ENCODE assay signal across 21 cellular contexts in the genomic region with DNA sequence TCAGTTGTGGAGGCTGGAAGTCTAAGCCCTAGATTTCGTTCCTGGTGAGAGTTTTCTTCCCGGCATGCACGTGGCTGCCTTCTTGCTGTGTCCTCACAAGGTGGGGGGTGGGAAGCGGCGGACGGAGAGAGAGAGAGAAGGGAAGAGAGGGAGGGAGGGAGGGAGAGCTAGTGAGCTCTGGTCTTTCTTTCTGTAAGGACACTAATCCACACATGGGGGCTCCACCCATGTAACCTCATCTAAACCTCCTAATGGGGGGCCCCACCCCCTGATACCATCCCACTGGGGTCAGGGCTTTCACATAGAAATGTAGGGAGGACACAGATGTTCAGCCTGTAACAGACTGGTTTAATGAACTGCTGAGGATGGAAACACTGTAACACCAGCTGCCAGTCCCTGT. TPM values are rescaled to one million over a fixed set of nuclear protein-coding genes. Genes with fewer than 3 reads are reported as not detected.
DNase-seq lines count a peak whose midpoint lies in the region; ATAC-seq and TF ChIP-seq lines count a peak whose summit lies in the region.
"Had no signal": no experiment of that assay in that cellular context is flagged by ENCODE, and none has a peak within 500 bp of the region (broad histone marks: within the 10 kb centered on the region; RNA-seq: fewer than 3 reads in every experiment).

No MANE protein-coding gene starts in this region.

- no peak overlapping the region for H3K4me3 ChIP-seq in DND-41 (ENCODE audit: low read depth in 1 of 2, low read length in 2 of 2)
- H3K4me3 ChIP-seq in ovary, result no peak overlapping the region
- H3K4me3 ChIP-seq: tibial artery had no signal

- H3K27ac Mint-ChIP-seq in glutamatergic neuron (ENCODE audit: unreplicated experiment) (peak overlapping the region; percentile 45), osteocyte (ENCODE audit: unreplicated experiment) (peak overlapping the region; percentile 67)
- H3K27ac Mint-ChIP-seq: activated CD4-positive, alpha-beta T cell treated with anti-CD3 and anti-CD28 coated beads for 36 hours; activated CD8-positive, alpha-beta memory T cell treated with anti-CD3 and anti-CD28 coated beads, Interleukin-2, amount 10 ng/mL, durations not matched to agents 7 days and 5 days; activated T-helper 17 cell treated with anti-CD3 and anti-CD28 coated beads, Interleukin-2, amount 50 U/mL, for 72 hours; CD4-positive, alpha-beta memory T cell; natural killer cell treated with Interleukin-12 subunit alpha and Interleukin-12 subunit beta and Interleukin-15 and Interleukin-18, amount 100 ng/mL, for 72 hours had no signal

- no peaks in the 10 kb centered on the region for H3K9me3 ChIP-seq in DND-41 (ENCODE audit: insufficient read depth, low read length, severe bottlenecking)
- no peaks in the 10 kb centered on the region for H3K9me3 ChIP-seq in ovary
- H3K9me3 ChIP-seq: tibial artery had no signal

- no peak for TF ChIP-seq POLR2A in ovary (IDR thresholded peaks at IDR 0.05)

- WGBS in ovary, 3 donors, result 57 to 60% (median 58%) methylated on average over 6 of the region's 6 CpGs

- H3K4me3 Mint-ChIP-seq in glutamatergic neuron (ENCODE audit: unreplicated experiment) (peak overlapping the region; percentile 50), osteocyte (ENCODE audit: unreplicated experiment) (no peak overlapping the region)
- H3K4me3 Mint-ChIP-seq: activated CD4-positive, alpha-beta T cell treated with anti-CD3 and anti-CD28 coated beads for 36 hours; activated CD8-positive, alpha-beta memory T cell treated with anti-CD3 and anti-CD28 coated beads, Interleukin-2, amount 10 ng/mL, durations not matched to agents 7 days and 5 days; activated T-helper 17 cell treated with anti-CD3 and anti-CD28 coated beads, Interleukin-2, amount 50 U/mL, for 72 hours; CD4-positive, alpha-beta memory T cell; natural killer cell treated with Interleukin-12 subunit alpha and Interleukin-12 subunit beta and Interleukin-15 and Interleukin-18, amount 100 ng/mL, for 72 hours; stimulated activated naive B cell treated with anti-CD40 and anti-IgM and Interleukin-4, amounts not matched to agents 10 μg/mL and 1 μg/mL and 100 μg/mL, for 72 hours had no signal

- H3K9me3 Mint-ChIP-seq in glutamatergic neuron (ENCODE audit: unreplicated experiment), result peaks cover 7% of the 10 kb centered on the region
- no peaks in the 10 kb centered on the region for H3K9me3 Mint-ChIP-seq in osteocyte (ENCODE audit: unreplicated experiment)
- H3K9me3 Mint-ChIP-seq: activated T-helper 17 cell treated with anti-CD3 and anti-CD28 coated beads, Interleukin-2, amount 50 U/mL, for 72 hours; natural killer cell treated with Interleukin-12 subunit alpha and Interleukin-12 subunit beta and Interleukin-15 and Interleukin-18, amount 100 ng/mL, for 72 hours; stimulated activated naive B cell treated with anti-CD40 and anti-IgM and Interleukin-4, amounts not matched to agents 10 μg/mL and 1 μg/mL and 100 μg/mL, for 72 hours had no signal

- H4K20me1 ChIP-seq in DND-41 (ENCODE audit: insufficient read depth, low read length), result no peaks in the 10 kb centered on the region

- peak overlapping the region; percentile 76 for H3K27ac ChIP-seq in DND-41 (ENCODE audit: low read length)
- no peak overlapping the region for H3K27ac ChIP-seq in ovary
- H3K27ac ChIP-seq: brain microvascular endothelial cell had no signal

- H3K4me2 ChIP-seq in DND-41 (ENCODE audit: insufficient read depth, low read length), result no peak overlapping the region

- H3K79me2 ChIP-seq in DND-41 (ENCODE audit: insufficient read depth, low read length), result no peaks in the 10 kb centered on the region

- peak overlapping the region; percentile 22; the same call in 1 of the 2 replicates for H3K9ac ChIP-seq in DND-41 (ENCODE audit: low read depth, low read length)

- H3K4me1 ChIP-seq in DND-41 (ENCODE audit: insufficient read depth, low read length) (peaks cover 22% of the 10 kb centered on the region), ovary (ENCODE audit: insufficient read depth) (no peaks in the 10 kb centered on the region)

- ATAC-seq in DND-41 (ENCODE audit: insufficient read depth, low read depth), result peak; percentile 44
- ATAC-seq in HG03439 (IDR thresholded peaks at IDR 0.05; ENCODE audit: unreplicated experiment), result no peak
- ATAC-seq: activated CD4-positive, alpha-beta T cell treated with anti-CD3 and anti-CD28 coated beads for 36 hours; activated CD8-positive, alpha-beta memory T cell treated with anti-CD3 and anti-CD28 coated beads, Interleukin-2, amount 10 ng/mL, durations not matched to agents 7 days and 5 days; activated T-helper 17 cell treated with anti-CD3 and anti-CD28 coated beads, Interleukin-2, amount 50 U/mL, for 72 hours; natural killer cell treated with Interleukin-12 subunit alpha and Interleukin-12 subunit beta and Interleukin-15 and Interleukin-18, amount 100 ng/mL, for 72 hours had no signal

- H3K27me3 ChIP-seq in DND-41 (ENCODE audit: insufficient read depth, low read length, poor library complexity) (no peaks in the 10 kb centered on the region), ovary (no peaks in the 10 kb centered on the region)
- H3K27me3 ChIP-seq: brain microvascular endothelial cell had no signal

- H3K27me3 Mint-ChIP-seq in glutamatergic neuron (ENCODE audit: unreplicated experiment), result peaks cover 7% of the 10 kb centered on the region
- H3K27me3 Mint-ChIP-seq in osteocyte (ENCODE audit: unreplicated experiment), result no peaks in the 10 kb centered on the region

- peaks cover 8% of the 10 kb centered on the region for H3K4me1 Mint-ChIP-seq in glutamatergic neuron (ENCODE audit: low read depth, unreplicated experiment)
- peaks cover 62% of the 10 kb centered on the region for H3K4me1 Mint-ChIP-seq in osteocyte (ENCODE audit: unreplicated experiment)
- H3K4me1 Mint-ChIP-seq: activated CD4-positive, alpha-beta T cell treated with anti-CD3 and anti-CD28 coated beads for 36 hours; activated CD8-positive, alpha-beta memory T cell treated with anti-CD3 and anti-CD28 coated beads, Interleukin-2, amount 10 ng/mL, durations not matched to agents 7 days and 5 days; activated T-helper 17 cell treated with anti-CD3 and anti-CD28 coated beads, Interleukin-2, amount 50 U/mL, for 72 hours; CD4-positive, alpha-beta memory T cell had no signal

- TF ChIP-seq CTCF in DND-41 (IDR thresholded peaks at IDR 0.05; ENCODE audit: borderline replicate concordance, extremely low read depth, low read length, poor library complexity, severe bottlenecking) (no peak), glutamatergic neuron (IDR thresholded peaks at IDR 0.05; ENCODE audit: partially characterized antibody, unreplicated experiment) (no peak), osteocyte (IDR thresholded peaks at IDR 0.05) (no peak), ovary (IDR thresholded peaks at IDR 0.05) (no peak)

- TF ChIP-seq EP300 in ovary (IDR thresholded peaks at IDR 0.05), result no peak

- H2AFZ ChIP-seq in DND-41 (ENCODE audit: low read depth, low read length), result peak overlapping the region; percentile 36; the same call in 1 of the 2 replicates

- H3K36me3 ChIP-seq in DND-41 (ENCODE audit: insufficient read depth, low read length), result no peaks in the 10 kb centered on the region
- no peaks in the 10 kb centered on the region for H3K36me3 ChIP-seq in ovary
- H3K36me3 ChIP-seq: brain microvascular endothelial cell, tibial artery had no signal

- DNase-seq in DND-41 (peak; percentile 36), RPMI8226 (peak; percentile 25), glutamatergic neuron (no peak), osteocyte (ENCODE audit: extremely low spot score, unreplicated experiment) (no peak), amniotic stem cell (lab: John Stamatoyannopoulos, UW) (no peak), ovary (no peak), A172 (ENCODE audit: low spot score) (no peak)
- DNase-seq: activated CD4-positive, alpha-beta T cell treated with anti-CD3 and anti-CD28 coated beads for 36 hours; activated CD8-positive, alpha-beta memory T cell treated with anti-CD3 and anti-CD28 coated beads, Interleukin-2, amount 10 ng/mL, durations not matched to agents 7 days and 5 days; brain microvascular endothelial cell; CD4-positive, alpha-beta memory T cell; DMS79; H7; NCI-H1105; stimulated activated CD4-positive, alpha-beta T cell treated with anti-CD3 and anti-CD28 coated beads, Interleukin-1b, Interleukin-23, amount 100 ng/mL, for 48 hours; stimulated activated naive B cell treated with anti-CD40 and anti-IgM and Interleukin-4, amounts not matched to agents 10 μg/mL and 1 μg/mL and 100 μg/mL, for 72 hours; tibial artery had no signal

- intact Hi-C loops in ovary (cut with DNase I), result no loop called here

- H3K36me3 Mint-ChIP-seq in glutamatergic neuron (ENCODE audit: unreplicated experiment) (no peaks in the 10 kb centered on the region), osteocyte (ENCODE audit: unreplicated experiment) (no peaks in the 10 kb centered on the region)
- H3K36me3 Mint-ChIP-seq: activated CD8-positive, alpha-beta memory T cell treated with anti-CD3 and anti-CD28 coated beads, Interleukin-2, amount 10 ng/mL, durations not matched to agents 7 days and 5 days; CD4-positive, alpha-beta memory T cell; natural killer cell treated with Interleukin-12 subunit alpha and Interleukin-12 subunit beta and Interleukin-15 and Interleukin-18, amount 100 ng/mL, for 72 hours; stimulated activated naive B cell treated with anti-CD40 and anti-IgM and Interleukin-4, amounts not matched to agents 10 μg/mL and 1 μg/mL and 100 μg/mL, for 72 hours had no signal

RNA-seq across cellular contexts. Expression of gene FBLN2, which starts 7.3 kb away (rescaled TPM):
- total RNA-seq in glutamatergic neuron (ENCODE audit: unreplicated experiment) (2.1 TPM), osteocyte (215 and 251 TPM in 2 replicates), ovary (10 to 100 TPM in 2 of 7 donors, 1 to 10 TPM in 5; 4.0 to 18.2 (median 7.3) TPM)
- polyA plus RNA-seq in ovary, result 10 to 100 TPM in 1 of 2 donors, 1 to 10 TPM in 1; 8.6 to 10.8 TPM
- 0.07 and 0.41 TPM in 2 replicates for total RNA-seq in A172 (2014; rRNA removed; shearing (Covaris generic))
- total RNA-seq: CD4-positive, alpha-beta memory T cell; natural killer cell treated with Interleukin-12 subunit alpha and Interleukin-12 subunit beta and Interleukin-15 and Interleukin-18, amount 100 ng/mL, for 72 hours; NCI-H460 had no signal
- polyA plus RNA-seq: CD4-positive, alpha-beta memory T cell had no signal

Comparison
In these comparisons a context has a peak if more than half of its experiments do, and no peak if none do; other contexts are left out.
1. DNase-seq: peak in DND-41 (single experiment) and RPMI8226 (single experiment); none in glutamatergic neuron (single experiment), osteocyte (single experiment), amniotic stem cell (single experiment), ovary (0 of 5) and A172 (single experiment).
2. RNA of gene FBLN2, which starts 7.3 kb away (total RNA-seq): 215 to 251 TPM in osteocyte; 4.0 to 18.2 TPM in ovary, 2.1 TPM in glutamatergic neuron (single experiment) and 0.07 to 0.41 TPM in A172; every median in the first group is over 10 times any median in the second.